In the genomic region with DNA sequence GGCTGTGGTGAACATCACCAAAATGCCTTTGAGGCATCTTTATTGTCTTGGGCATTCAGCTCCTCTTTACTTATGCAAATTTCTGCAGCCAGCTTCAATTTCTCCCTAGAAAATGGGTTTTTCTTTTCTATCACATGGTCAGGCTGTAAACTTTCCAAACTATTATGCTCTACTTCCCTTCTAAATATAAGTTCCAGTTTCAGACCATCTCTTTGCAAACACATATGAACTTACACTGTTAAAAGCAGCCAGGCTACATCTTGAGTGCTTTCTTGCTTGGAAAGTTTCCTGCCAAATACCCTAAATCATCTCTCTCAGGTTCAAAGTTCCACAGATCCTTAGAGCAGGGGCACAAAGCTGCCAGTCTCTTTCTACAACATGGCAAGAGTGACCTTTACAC, we compare ENCODE assay signal across 7 cellular contexts.
"Had no signal": no experiment of that assay in that cellular context is flagged by ENCODE, and none has a peak within 500 bp of the region (broad histone marks: within the 10 kb centered on the region; RNA-seq: fewer than 3 reads in every experiment).

No MANE protein-coding gene starts in this region.

- H3K4me3 ChIP-seq: K562 had no signal

- H3K27ac ChIP-seq: HL-60, KMS-11 had no signal

- DNase-seq: IMR-90, KG1 had no signal

- H3K27ac Mint-ChIP-seq: IgD-negative memory B cell had no signal

- H3K4me2 ChIP-seq: KMS-11 had no signal

- H3K9ac ChIP-seq: KMS-11 had no signal

- FAIRE-seq: HTR-8/SVneo, K562 had no signal

- H3K27me3 Mint-ChIP-seq: IgD-negative memory B cell had no signal

- ATAC-seq: K562 had no signal
